Comparison of ENCODE assay signal across 1 cellular context in the genomic region with DNA sequence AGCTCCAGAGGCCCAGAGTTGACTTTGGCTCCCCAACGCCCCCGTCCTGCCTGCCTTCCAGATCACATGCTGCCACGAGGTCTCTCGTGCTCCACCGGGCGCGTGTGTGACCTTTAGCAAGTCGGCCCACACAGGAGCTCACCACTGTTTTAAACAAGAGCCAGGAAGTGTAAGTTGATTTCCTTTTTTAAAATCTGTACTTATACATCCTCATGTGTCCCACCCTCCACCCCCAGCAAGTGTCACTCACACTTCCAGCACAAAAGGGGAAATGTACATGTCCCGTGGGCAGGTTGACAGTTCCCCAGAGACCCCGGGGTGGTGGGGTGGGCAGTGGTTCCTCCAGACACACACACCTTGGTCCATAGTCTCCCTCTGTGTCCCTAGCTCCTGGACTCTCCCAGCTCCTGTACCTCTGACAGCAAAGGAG.
TF ChIP-seq lines count a peak whose summit lies in the region.

No MANE protein-coding gene starts in this region.

TF ChIP-seq in HEK293, 187 proteins besides CTCF, POLR2A, EP300 and RAD21 (continued from another document):
- TF ChIP-seq, protein P1, sequence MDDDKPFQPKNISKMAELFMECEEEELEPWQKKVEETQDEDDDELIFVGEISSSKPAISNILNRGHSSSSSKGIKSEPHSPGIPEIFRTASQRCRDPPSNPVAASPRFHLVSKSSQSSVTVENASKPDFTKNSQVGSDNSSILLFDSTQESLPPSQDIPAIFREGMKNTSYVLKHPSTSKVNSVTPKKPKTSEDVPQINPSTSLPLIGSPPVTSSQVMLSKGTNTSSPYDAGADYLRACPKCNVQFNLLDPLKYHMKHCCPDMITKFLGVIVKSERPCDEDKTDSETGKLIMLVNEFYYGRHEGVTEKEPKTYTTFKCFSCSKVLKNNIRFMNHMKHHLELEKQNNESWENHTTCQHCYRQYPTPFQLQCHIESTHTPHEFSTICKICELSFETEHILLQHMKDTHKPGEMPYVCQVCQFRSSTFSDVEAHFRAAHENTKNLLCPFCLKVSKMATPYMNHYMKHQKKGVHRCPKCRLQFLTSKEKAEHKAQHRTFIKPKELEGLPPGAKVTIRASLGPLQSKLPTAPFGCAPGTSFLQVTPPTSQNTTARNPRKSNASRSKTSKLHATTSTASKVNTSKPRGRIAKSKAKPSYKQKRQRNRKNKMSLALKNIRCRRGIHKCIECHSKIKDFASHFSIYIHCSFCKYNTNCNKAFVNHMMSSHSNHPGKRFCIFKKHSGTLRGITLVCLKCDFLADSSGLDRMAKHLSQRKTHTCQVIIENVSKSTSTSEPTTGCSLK (tag by site-specific recombination; IDR thresholded peaks at IDR 0.05): no peak
